In genomic region chr1:156019946-156020292, GRCh38 we compare ENCODE assay signal across 9 cellular contexts.
A peak's percentile ranks its signal among the peaks of the same experiment; 100 is the strongest.
DNase-seq lines count a peak whose midpoint lies in the region; ATAC-seq and TF ChIP-seq lines count a peak whose summit lies in the region.
"Had no signal": no experiment of that assay in that cellular context is flagged by ENCODE, and none has a peak within 500 bp of the region (broad histone marks: within the 10 kb centered on the region; RNA-seq: fewer than 3 reads in every experiment).

No MANE protein-coding gene starts in this region.

- ATAC-seq in HG02678 (IDR thresholded peaks at IDR 0.05; ENCODE audit: unreplicated experiment) = no peak
- ATAC-seq in HG02763 (IDR thresholded peaks at IDR 0.05; ENCODE audit: unreplicated experiment) = no peak

- H3K9me3 ChIP-seq in BLaER1 = no peaks in the 10 kb centered on the region
- no peaks in the 10 kb centered on the region for H3K9me3 ChIP-seq in duodenal mucosa (ENCODE audit: control insufficient read depth in 1 of 2, low read length in 2 of 2)

- H3K4me3 Mint-ChIP-seq in nephron = peak overlapping the region; percentile 93 to 98 (median 96)

- TF ChIP-seq CTCF in LNCaP clone FGC (IDR thresholded peaks at IDR 0.05; ENCODE audit: control insufficient read depth, extremely low read depth, insufficient read depth) (no peak), nephron (IDR thresholded peaks at IDR 0.05; ENCODE audit: unreplicated experiment in 3 of 3) (no peak)

- peaks cover 24% of the 10 kb centered on the region for H3K4me1 Mint-ChIP-seq in nephron

- 0 out of 2 replicates have a peak, but pooled peaks cover 7% of the 10 kb centered on the region for H4K20me1 ChIP-seq in BLaER1

- peak overlapping the region; percentile 85 to 87 (median 87) for H3K27ac Mint-ChIP-seq in nephron

- H3K9ac ChIP-seq in BLaER1 (peak overlapping the region; percentile 86), duodenal mucosa (ENCODE audit: low read depth in 1 of 2, low read length in 2 of 2) (peak overlapping the region; percentile 63 to 76)

- no peaks in the 10 kb centered on the region for H3K27me3 Mint-ChIP-seq in nephron (ENCODE audit: low read depth)

- H3K27me3 ChIP-seq in BLaER1 (no peaks in the 10 kb centered on the region), duodenal mucosa (ENCODE audit: control insufficient read depth in 1 of 2, insufficient read depth in 2 of 2, low read length in 2 of 2) (no peaks in the 10 kb centered on the region)

- H3K9me3 Mint-ChIP-seq in nephron = no peaks in the 10 kb centered on the region

- peak overlapping the region; percentile 90 for H3K4me2 ChIP-seq in BLaER1

- DNase-seq in LNCaP clone FGC (ENCODE audit: low read depth) = no peak
- DNase-seq in GM19238 (ENCODE audit: insufficient read length, low spot score) = no peak
- no peak for DNase-seq in NCI-H226
- DNase-seq: NCI-H774 had no signal

- H3K4me3 ChIP-seq in BLaER1 (peak overlapping the region; percentile 82), LNCaP clone FGC (ENCODE audit: low read depth, low read length) (peak overlapping the region; percentile 96), duodenal mucosa (ENCODE audit: low read depth in 1 of 2, low read length in 2 of 2) (peak overlapping the region; percentile 84 to 90)

- H3K4me1 ChIP-seq in BLaER1 = peaks cover 35% of the 10 kb centered on the region
- H3K4me1 ChIP-seq in duodenal mucosa (ENCODE audit: control insufficient read depth in 1 of 2, insufficient read depth in 2 of 2, low read length in 2 of 2) = peaks cover 8 to 17% of the 10 kb centered on the region in 2 donors

- H3K36me3 ChIP-seq in BLaER1 = peaks cover 46% of the 10 kb centered on the region
- H3K36me3 ChIP-seq in duodenal mucosa (ENCODE audit: control insufficient read depth in 1 of 2, insufficient read depth in 2 of 2, low read length in 2 of 2) = peaks cover 7 to 19% of the 10 kb centered on the region in 2 donors

- peaks cover 36% of the 10 kb centered on the region for H3K36me3 Mint-ChIP-seq in nephron (ENCODE audit: low read depth)

- H3K27ac ChIP-seq in BLaER1 (peak overlapping the region; percentile 82), duodenal mucosa (ENCODE audit: low read depth, low read length) (no peak overlapping the region)
